15 cellular contexts compared by ENCODE assay signal in genomic region chr14:37969511-37969979, GRCh38.
"Had no signal": no experiment of that assay in that cellular context is flagged by ENCODE, and none has a peak within 500 bp of the region (broad histone marks: within the 10 kb centered on the region; RNA-seq: fewer than 3 reads in every experiment).

No MANE protein-coding gene starts in this region.

- H3K27me3 Mint-ChIP-seq: dendritic cell treated with granulocyte-macrophage colony-stimulating factor and Interleukin-4, amounts not matched to agents 40 ng/mL and 50 ng/mL, for 4 days had no signal

- ATAC-seq: activated CD8-positive, alpha-beta T cell treated with anti-CD3 and anti-CD28 coated beads for 36 hours; activated naive CD4-positive, alpha-beta T cell treated with anti-CD3 and anti-CD28 coated beads, Interleukin-2, amount 50 U/mL, for 72 hours; activated T-cell treated with anti-CD3 and anti-CD28 coated beads, Interleukin-2, amount 50 U/mL, for 4 hours; effector memory CD8-positive, alpha-beta T cell; lower lobe of right lung; sciatic nerve; WTC11 had no signal

- H3K36me3 Mint-ChIP-seq: activated naive CD4-positive, alpha-beta T cell treated with anti-CD3 and anti-CD28 coated beads, Interleukin-2, amount 50 U/mL, for 72 hours; WTC11 had no signal

- DNase-seq: activated CD4-positive, alpha-beta T cell treated with anti-CD3 and anti-CD28 coated beads for 48 hours; activated CD8-positive, alpha-beta T cell treated with anti-CD3 and anti-CD28 coated beads for 36 hours; activated effector memory CD4-positive, alpha-beta T cell treated with Interleukin-2 at 50 U/mL for 16 hours; activated T-cell treated with anti-CD3 and anti-CD28 coated beads, Interleukin-2, amount 50 U/mL, for 4 hours; effector memory CD8-positive, alpha-beta T cell; head of caudate nucleus; lower lobe of right lung; stimulated activated CD4-positive, alpha-beta T cell treated with anti-CD3 and anti-CD28 coated beads, Interleukin-1b, Interleukin-23, amount 100 ng/mL, for 48 hours had no signal

- H3K9me3 Mint-ChIP-seq: activated naive CD4-positive, alpha-beta T cell treated with anti-CD3 and anti-CD28 coated beads, Interleukin-2, amount 50 U/mL, for 72 hours; activated T-cell treated with anti-CD3 and anti-CD28 coated beads, Interleukin-2, amount 50 U/mL, for 4 hours had no signal

- H3K4me3 ChIP-seq: lower lobe of right lung had no signal

- FAIRE-seq: frontal cortex, TTC549 had no signal

- H3K36me3 ChIP-seq: lower lobe of right lung had no signal

- H3K4me1 ChIP-seq: lower lobe of right lung had no signal

- H3K27ac Mint-ChIP-seq: activated CD8-positive, alpha-beta T cell treated with anti-CD3 and anti-CD28 coated beads for 36 hours; dendritic cell treated with granulocyte-macrophage colony-stimulating factor and Interleukin-4, amounts not matched to agents 40 ng/mL and 50 ng/mL, for 4 days; effector memory CD8-positive, alpha-beta T cell; WTC11 had no signal

- H3K4me3 Mint-ChIP-seq: activated CD8-positive, alpha-beta T cell treated with anti-CD3 and anti-CD28 coated beads for 36 hours; activated T-cell treated with anti-CD3 and anti-CD28 coated beads, Interleukin-2, amount 50 U/mL, for 4 hours; dendritic cell treated with granulocyte-macrophage colony-stimulating factor and Interleukin-4, amounts not matched to agents 40 ng/mL and 50 ng/mL, for 4 days; effector memory CD8-positive, alpha-beta T cell; WTC11 had no signal

- H3K27ac ChIP-seq: epithelial cell of prostate, lower lobe of right lung had no signal
